24 cellular contexts compared by ENCODE assay signal in genomic region chr11:64914123-64914522, GRCh38. TPM values are rescaled to one million over a fixed set of nuclear protein-coding genes. Genes with fewer than 3 reads are reported as not detected.
DNase-seq lines count a peak whose midpoint lies in the region; ATAC-seq and TF ChIP-seq lines count a peak whose summit lies in the region.
"Had no signal": no experiment of that assay in that cellular context is flagged by ENCODE, and none has a peak within 500 bp of the region (broad histone marks: within the 10 kb centered on the region; RNA-seq: fewer than 3 reads in every experiment).

No MANE protein-coding gene starts in this region.

- no peak for TF ChIP-seq CTCF in nephron progenitor cell (IDR thresholded peaks at IDR 0.05)
- no peak for TF ChIP-seq CTCF in type B pancreatic cell (conservative IDR thresholded peaks at IDR 0.05)

- no peak overlapping the region for H3K27ac Mint-ChIP-seq in activated naive CD8-positive, alpha-beta T cell treated with anti-CD3 and anti-CD28 coated beads, Interleukin-2, amount 10 ng/mL, durations not matched to agents 7 days and 5 days
- no peak overlapping the region for H3K27ac Mint-ChIP-seq in activated naive CD8-positive, alpha-beta T cell treated with anti-CD3 and anti-CD28 coated beads, Interleukin-2, amount 50 U/mL, for 24 hours
- peak overlapping the region; percentile 76 for H3K27ac Mint-ChIP-seq in activated T-helper 1 cell treated with anti-CD3 and anti-CD28 coated beads, Interleukin-12 subunit alpha, Interleukin-12 subunit beta, Interleukin-2, Interleukin-4 antibody, amounts not matched to agents 30 ng/mL and 10 ng/mL and 1 ng/mL, durations not matched to agents 14 hours and 24 hours and 36 hours
- peak overlapping the region; percentile 91 for H3K27ac Mint-ChIP-seq in nephron progenitor cell
- no peak overlapping the region for H3K27ac Mint-ChIP-seq in type B pancreatic cell
- H3K27ac Mint-ChIP-seq: HFFc6 had no signal

- H3K4me1 Mint-ChIP-seq in activated naive CD8-positive, alpha-beta T cell treated with anti-CD3 and anti-CD28 coated beads, Interleukin-2, amount 10 ng/mL, durations not matched to agents 7 days and 5 days: peaks cover 21% of the 10 kb centered on the region
- H3K4me1 Mint-ChIP-seq in activated naive CD8-positive, alpha-beta T cell treated with anti-CD3 and anti-CD28 coated beads, Interleukin-2, amount 50 U/mL, for 24 hours: peaks cover 22% of the 10 kb centered on the region
- H3K4me1 Mint-ChIP-seq in activated T-helper 1 cell treated with anti-CD3 and anti-CD28 coated beads, Interleukin-12 subunit alpha, Interleukin-12 subunit beta, Interleukin-2, Interleukin-4 antibody, amounts not matched to agents 30 ng/mL and 10 ng/mL and 1 ng/mL, durations not matched to agents 14 hours and 24 hours and 36 hours (ENCODE audit: low read depth): peaks cover 20% of the 10 kb centered on the region
- peaks cover 33% of the 10 kb centered on the region for H3K4me1 Mint-ChIP-seq in nephron progenitor cell
- H3K4me1 Mint-ChIP-seq in type B pancreatic cell (ENCODE audit: unreplicated experiment): peaks cover 13% of the 10 kb centered on the region

- ATAC-seq in activated naive CD8-positive, alpha-beta T cell treated with anti-CD3 and anti-CD28 coated beads, Interleukin-2, amount 10 ng/mL, durations not matched to agents 7 days and 5 days (ENCODE audit: low read depth): no peak
- no peak for ATAC-seq in activated naive CD8-positive, alpha-beta T cell treated with anti-CD3 and anti-CD28 coated beads, Interleukin-2, amount 50 U/mL, for 24 hours
- no peak for ATAC-seq in HG02938 (IDR thresholded peaks at IDR 0.05; ENCODE audit: unreplicated experiment)
- ATAC-seq: GM12878, GM23338, Panc1 had no signal

- peak; percentile 22 for DNase-seq in activated naive CD8-positive, alpha-beta T cell treated with anti-CD3 and anti-CD28 coated beads, Interleukin-2, amount 10 ng/mL, durations not matched to agents 7 days and 5 days
- DNase-seq in activated naive CD8-positive, alpha-beta T cell treated with anti-CD3 and anti-CD28 coated beads, Interleukin-2, amount 50 U/mL, for 24 hours: no peak
- DNase-seq in activated T-helper 1 cell treated with anti-CD3 and anti-CD28 coated beads, Interleukin-12 subunit alpha, Interleukin-12 subunit beta, Interleukin-2, Interleukin-4 antibody, amounts not matched to agents 30 ng/mL and 10 ng/mL and 1 ng/mL, durations not matched to agents 14 hours and 24 hours and 36 hours (ENCODE audit: low spot score): no peak
- DNase-seq in nephron progenitor cell (no peak), type B pancreatic cell (ENCODE audit: extremely low spot score, unreplicated experiment) (no peak), hippocampal formation (lab: John Stamatoyannopoulos, UW) (no peak), NCI-H446 treated with DMSO at 0.1 percent for 48 hours (lab: John Stamatoyannopoulos, UW) (no peak)
- DNase-seq: 8988T, ACHN, Caco-2, EL, GDM1, HFFc6, IMR-90, KG1, MM.1S, NCI-H526 treated with DMSO at 0.1 percent for 48 hours, SIG-M5 had no signal

- peaks cover 4% of the 10 kb centered on the region for H3K36me3 Mint-ChIP-seq in activated naive CD8-positive, alpha-beta T cell treated with anti-CD3 and anti-CD28 coated beads, Interleukin-2, amount 10 ng/mL, durations not matched to agents 7 days and 5 days
- H3K36me3 Mint-ChIP-seq in activated naive CD8-positive, alpha-beta T cell treated with anti-CD3 and anti-CD28 coated beads, Interleukin-2, amount 50 U/mL, for 24 hours (ENCODE audit: low read depth): peaks cover 4% of the 10 kb centered on the region
- H3K36me3 Mint-ChIP-seq in activated T-helper 1 cell treated with anti-CD3 and anti-CD28 coated beads, Interleukin-12 subunit alpha, Interleukin-12 subunit beta, Interleukin-2, Interleukin-4 antibody, amounts not matched to agents 30 ng/mL and 10 ng/mL and 1 ng/mL, durations not matched to agents 14 hours and 24 hours and 36 hours (ENCODE audit: low read depth): peaks cover 14% of the 10 kb centered on the region
- peaks cover 11% of the 10 kb centered on the region for H3K36me3 Mint-ChIP-seq in nephron progenitor cell (ENCODE audit: low read depth)
- no peaks in the 10 kb centered on the region for H3K36me3 Mint-ChIP-seq in type B pancreatic cell

- intact Hi-C loops in activated T-helper 1 cell treated with anti-CD3 and anti-CD28 coated beads, Interleukin-12 subunit alpha, Interleukin-12 subunit beta, Interleukin-2, Interleukin-4 antibody, amounts not matched to agents 30 ng/mL and 10 ng/mL and 1 ng/mL, durations not matched to agents 14 hours and 24 hours and 36 hours (cut with micrococcal nuclease): no loop called here

- POLR2A ChIA-PET in activated naive CD8-positive, alpha-beta T cell treated with anti-CD3 and anti-CD28 coated beads, Interleukin-2, amount 10 ng/mL, durations not matched to agents 7 days and 5 days (lab: Charles Lee): interaction anchor here (0.7 to 1.4 kb wide), 2 partner anchors 10 to 208 kb away, joined by 4 read pairs; partner anchors contain the start of genes FAU, MRPL49 and PPP2R5B

- no peak overlapping the region for H3K4me3 Mint-ChIP-seq in activated naive CD8-positive, alpha-beta T cell treated with anti-CD3 and anti-CD28 coated beads, Interleukin-2, amount 10 ng/mL, durations not matched to agents 7 days and 5 days
- H3K4me3 Mint-ChIP-seq in activated naive CD8-positive, alpha-beta T cell treated with anti-CD3 and anti-CD28 coated beads, Interleukin-2, amount 50 U/mL, for 24 hours: no peak overlapping the region
- peak overlapping the region; percentile 37 for H3K4me3 Mint-ChIP-seq in activated T-helper 1 cell treated with anti-CD3 and anti-CD28 coated beads, Interleukin-12 subunit alpha, Interleukin-12 subunit beta, Interleukin-2, Interleukin-4 antibody, amounts not matched to agents 30 ng/mL and 10 ng/mL and 1 ng/mL, durations not matched to agents 14 hours and 24 hours and 36 hours
- H3K4me3 Mint-ChIP-seq in nephron progenitor cell (no peak overlapping the region), type B pancreatic cell (peak overlapping the region; percentile 46)
- H3K4me3 Mint-ChIP-seq: GM23338, HFFc6 had no signal

- H3K9me3 Mint-ChIP-seq in activated naive CD8-positive, alpha-beta T cell treated with anti-CD3 and anti-CD28 coated beads, Interleukin-2, amount 10 ng/mL, durations not matched to agents 7 days and 5 days: no peaks in the 10 kb centered on the region
- H3K9me3 Mint-ChIP-seq in activated naive CD8-positive, alpha-beta T cell treated with anti-CD3 and anti-CD28 coated beads, Interleukin-2, amount 50 U/mL, for 24 hours: no peaks in the 10 kb centered on the region
- no peaks in the 10 kb centered on the region for H3K9me3 Mint-ChIP-seq in activated T-helper 1 cell treated with anti-CD3 and anti-CD28 coated beads, Interleukin-12 subunit alpha, Interleukin-12 subunit beta, Interleukin-2, Interleukin-4 antibody, amounts not matched to agents 30 ng/mL and 10 ng/mL and 1 ng/mL, durations not matched to agents 14 hours and 24 hours and 36 hours
- H3K9me3 Mint-ChIP-seq in nephron progenitor cell (no peaks in the 10 kb centered on the region), type B pancreatic cell (no peaks in the 10 kb centered on the region)
- H3K9me3 Mint-ChIP-seq: CD4-positive, alpha-beta memory T cell; GM23338; HFFc6 had no signal

- no peaks in the 10 kb centered on the region for H3K27me3 Mint-ChIP-seq in activated naive CD8-positive, alpha-beta T cell treated with anti-CD3 and anti-CD28 coated beads, Interleukin-2, amount 10 ng/mL, durations not matched to agents 7 days and 5 days
- H3K27me3 Mint-ChIP-seq in activated naive CD8-positive, alpha-beta T cell treated with anti-CD3 and anti-CD28 coated beads, Interleukin-2, amount 50 U/mL, for 24 hours: no peaks in the 10 kb centered on the region
- H3K27me3 Mint-ChIP-seq in activated T-helper 1 cell treated with anti-CD3 and anti-CD28 coated beads, Interleukin-12 subunit alpha, Interleukin-12 subunit beta, Interleukin-2, Interleukin-4 antibody, amounts not matched to agents 30 ng/mL and 10 ng/mL and 1 ng/mL, durations not matched to agents 14 hours and 24 hours and 36 hours (ENCODE audit: insufficient read depth): no peaks in the 10 kb centered on the region
- H3K27me3 Mint-ChIP-seq in nephron progenitor cell (ENCODE audit: low read depth, poor library complexity): no peaks in the 10 kb centered on the region
- no peaks in the 10 kb centered on the region for H3K27me3 Mint-ChIP-seq in type B pancreatic cell
- H3K27me3 Mint-ChIP-seq: CD4-positive, alpha-beta memory T cell had no signal

RNA-seq across cellular contexts. Expression of gene ATG2A, which starts 2.9 kb away (rescaled TPM):
- total RNA-seq in activated naive CD8-positive, alpha-beta T cell treated with anti-CD3 and anti-CD28 coated beads, Interleukin-2, amount 10 ng/mL, durations not matched to agents 7 days and 5 days: 10 to 100 TPM; 34.5 to 39.7 TPM
- 24.6 and 24.9 TPM in 2 replicates for total RNA-seq in activated T-helper 1 cell treated with anti-CD3 and anti-CD28 coated beads, Interleukin-12 subunit alpha, Interleukin-12 subunit beta, Interleukin-2, Interleukin-4 antibody, amounts not matched to agents 30 ng/mL and 10 ng/mL and 1 ng/mL, durations not matched to agents 14 hours and 24 hours and 36 hours
- total RNA-seq in type B pancreatic cell (ENCODE audit: low replicate concordance): 26.8 and 30.8 TPM in 2 replicates

RNA-seq across cellular contexts. Expression of gene PPP2R5B, which starts 10.4 kb away (rescaled TPM):
- 10 to 100 TPM; 18.6 to 22.3 TPM for total RNA-seq in activated naive CD8-positive, alpha-beta T cell treated with anti-CD3 and anti-CD28 coated beads, Interleukin-2, amount 10 ng/mL, durations not matched to agents 7 days and 5 days
- total RNA-seq in activated T-helper 1 cell treated with anti-CD3 and anti-CD28 coated beads, Interleukin-12 subunit alpha, Interleukin-12 subunit beta, Interleukin-2, Interleukin-4 antibody, amounts not matched to agents 30 ng/mL and 10 ng/mL and 1 ng/mL, durations not matched to agents 14 hours and 24 hours and 36 hours: 7.3 and 14.0 TPM in 2 replicates
- 14.8 and 19.4 TPM in 2 replicates for total RNA-seq in type B pancreatic cell (ENCODE audit: low replicate concordance)

RNA-seq across cellular contexts. Expression of gene GPHA2, which starts 21.6 kb away (rescaled TPM):
- not detected for total RNA-seq in activated naive CD8-positive, alpha-beta T cell treated with anti-CD3 and anti-CD28 coated beads, Interleukin-2, amount 10 ng/mL, durations not matched to agents 7 days and 5 days
- total RNA-seq in activated T-helper 1 cell treated with anti-CD3 and anti-CD28 coated beads, Interleukin-12 subunit alpha, Interleukin-12 subunit beta, Interleukin-2, Interleukin-4 antibody, amounts not matched to agents 30 ng/mL and 10 ng/mL and 1 ng/mL, durations not matched to agents 14 hours and 24 hours and 36 hours: not detected in 2 replicates
- total RNA-seq in type B pancreatic cell (ENCODE audit: low replicate concordance): 0.85 TPM in 1 of 2 replicates, not detected in the other
- total RNA-seq: Caco-2, GM12878, HFFc6, IMR-90, NCI-H460 had no signal

RNA-seq across cellular contexts. Expression of gene EHD1, which starts 35.7 kb away (rescaled TPM):
- total RNA-seq in activated naive CD8-positive, alpha-beta T cell treated with anti-CD3 and anti-CD28 coated beads, Interleukin-2, amount 10 ng/mL, durations not matched to agents 7 days and 5 days: 100 to 1,000 TPM; 187 to 195 TPM
- 88.0 and 96.9 TPM in 2 replicates for total RNA-seq in activated T-helper 1 cell treated with anti-CD3 and anti-CD28 coated beads, Interleukin-12 subunit alpha, Interleukin-12 subunit beta, Interleukin-2, Interleukin-4 antibody, amounts not matched to agents 30 ng/mL and 10 ng/mL and 1 ng/mL, durations not matched to agents 14 hours and 24 hours and 36 hours
- total RNA-seq in type B pancreatic cell (ENCODE audit: low replicate concordance): 86.6 and 121 TPM in 2 replicates

RNA-seq across cellular contexts. Expression of gene MAJIN, which starts 57.8 kb away (rescaled TPM):
- not detected for total RNA-seq in activated naive CD8-positive, alpha-beta T cell treated with anti-CD3 and anti-CD28 coated beads, Interleukin-2, amount 10 ng/mL, durations not matched to agents 7 days and 5 days
- total RNA-seq in activated T-helper 1 cell treated with anti-CD3 and anti-CD28 coated beads, Interleukin-12 subunit alpha, Interleukin-12 subunit beta, Interleukin-2, Interleukin-4 antibody, amounts not matched to agents 30 ng/mL and 10 ng/mL and 1 ng/mL, durations not matched to agents 14 hours and 24 hours and 36 hours: not detected in 2 replicates
- not detected in 2 replicates for total RNA-seq in type B pancreatic cell (ENCODE audit: low replicate concordance)
- total RNA-seq: Caco-2, GM12878, GM23338, HFFc6, IMR-90, NCI-H460 had no signal

Comparison
In these comparisons a context has a peak if more than half of its experiments do, and no peak if none do; other contexts are left out.
1. H3K27ac Mint-ChIP-seq: peak in activated T-helper 1 cell treated with anti-CD3 and anti-CD28 coated beads, Interleukin-12 subunit alpha, Interleukin-12 subunit beta, Interleukin-2, Interleukin-4 antibody, amounts not matched to agents 30 ng/mL and 10 ng/mL and 1 ng/mL, durations not matched to agents 14 hours and 24 hours and 36 hours (single experiment) and nephron progenitor cell (single experiment); none in activated naive CD8-positive, alpha-beta T cell treated with anti-CD3 and anti-CD28 coated beads, Interleukin-2, amount 10 ng/mL, durations not matched to agents 7 days and 5 days (single experiment), activated naive CD8-positive, alpha-beta T cell treated with anti-CD3 and anti-CD28 coated beads, Interleukin-2, amount 50 U/mL, for 24 hours (single experiment) and type B pancreatic cell (single experiment).
2. H3K4me3 Mint-ChIP-seq: peak in activated T-helper 1 cell treated with anti-CD3 and anti-CD28 coated beads, Interleukin-12 subunit alpha, Interleukin-12 subunit beta, Interleukin-2, Interleukin-4 antibody, amounts not matched to agents 30 ng/mL and 10 ng/mL and 1 ng/mL, durations not matched to agents 14 hours and 24 hours and 36 hours (single experiment) and type B pancreatic cell (single experiment); none in activated naive CD8-positive, alpha-beta T cell treated with anti-CD3 and anti-CD28 coated beads, Interleukin-2, amount 10 ng/mL, durations not matched to agents 7 days and 5 days (single experiment), activated naive CD8-positive, alpha-beta T cell treated with anti-CD3 and anti-CD28 coated beads, Interleukin-2, amount 50 U/mL, for 24 hours (single experiment) and nephron progenitor cell (single experiment).